28 cellular contexts compared by ENCODE assay signal in genomic region chr7:37128644-37129043, GRCh38.
A peak's percentile ranks its signal among the peaks of the same experiment; 100 is the strongest.
DNase-seq lines count a peak whose midpoint lies in the region; ATAC-seq and TF ChIP-seq lines count a peak whose summit lies in the region.
"Had no signal": no experiment of that assay in that cellular context is flagged by ENCODE, and none has a peak within 500 bp of the region (broad histone marks: within the 10 kb centered on the region; RNA-seq: fewer than 3 reads in every experiment).

No MANE protein-coding gene starts in this region.

- H3K18ac ChIP-seq in mesenchymal stem cell (ENCODE audit: low read depth in 1 of 2, low read length in 2 of 2): no peak overlapping the region

- no peak overlapping the region for H3K4me2 ChIP-seq in mesenchymal stem cell (ENCODE audit: low read length, poor library complexity, severe bottlenecking)

- peaks cover 11% of the 10 kb centered on the region for H3K4me1 Mint-ChIP-seq in CD8-positive, alpha-beta T cell (ENCODE audit: low read depth)
- H3K4me1 Mint-ChIP-seq: H9 had no signal

- in situ Hi-C loops in astrocyte of the cerebellum (cut with HindIII; ENCODE audit: low sequenced_read_pairs): no loop called here

- no peaks in the 10 kb centered on the region for H3K4me1 ChIP-seq in CD8-positive, alpha-beta T cell (ENCODE audit: insufficient read depth, low read length)
- H3K4me1 ChIP-seq in mesenchymal stem cell (ENCODE audit: control insufficient read depth, insufficient read depth, low read depth, low read length) (no peaks in the 10 kb centered on the region), prostate gland (replicated peaks) (no peaks in the 10 kb centered on the region)
- H3K4me1 ChIP-seq: Peyer's patch had no signal

- CTCF ChIA-PET in CD8-positive, alpha-beta T cell (lab: Charles Lee): interaction anchor here (0.6 kb wide), 1 partner anchor 404 kb away, joined by 5 read pairs; no protein-coding TSS in a partner anchor

- no peaks in the 10 kb centered on the region for H3K27me3 Mint-ChIP-seq in CD8-positive, alpha-beta T cell (ENCODE audit: low read depth)
- H3K27me3 Mint-ChIP-seq: natural killer cell treated with Interleukin-12 subunit alpha and Interleukin-12 subunit beta and Interleukin-15 and Interleukin-18, amount 100 ng/mL, for 72 hours; stimulated activated naive CD8-positive, alpha-beta T cell treated with anti-CD3 and anti-CD28 coated beads, Interleukin-15, amount 100 ng/mL, for 72 hours; type B pancreatic cell had no signal

- no peak overlapping the region for H3K14ac ChIP-seq in mesenchymal stem cell (ENCODE audit: low read length in 2 of 2)

- H2BK120ac ChIP-seq in mesenchymal stem cell (ENCODE audit: low read depth, low read length): no peak overlapping the region

- H3K79me1 ChIP-seq in mesenchymal stem cell (replicated peaks; ENCODE audit: low read length, poor library complexity, severe bottlenecking): no peaks in the 10 kb centered on the region

- H3K36me3 ChIP-seq in CD8-positive, alpha-beta T cell (ENCODE audit: insufficient read depth, low read length): peaks cover 19% of the 10 kb centered on the region
- no peaks in the 10 kb centered on the region for H3K36me3 ChIP-seq in mesenchymal stem cell (ENCODE audit: control insufficient read depth in 1 of 2, insufficient read depth in 2 of 2, low read depth in 1 of 2, low read length in 2 of 2)
- H3K36me3 ChIP-seq in prostate gland: no peaks in the 10 kb centered on the region
- H3K36me3 ChIP-seq: Peyer's patch, WERI-Rb-1 had no signal

- no peak overlapping the region for H2AFZ ChIP-seq in mesenchymal stem cell (ENCODE audit: low read depth, low read length)

- no peak overlapping the region for H3K4me3 ChIP-seq in CD8-positive, alpha-beta T cell (ENCODE audit: low read depth, low read length)
- H3K4me3 ChIP-seq in astrocyte of the cerebellum (ENCODE audit: low read depth, low read length) (no peak overlapping the region), mesenchymal stem cell (ENCODE audit: insufficient read depth in 1 of 2, low read depth in 1 of 2, low read length in 2 of 2) (no peak overlapping the region), prostate gland (no peak overlapping the region)
- H3K4me3 ChIP-seq: Peyer's patch, skin epidermis had no signal

- H3K9me3 Mint-ChIP-seq in CD8-positive, alpha-beta T cell: peaks cover 4% of the 10 kb centered on the region
- H3K9me3 Mint-ChIP-seq: type B pancreatic cell had no signal

- H2AK5ac ChIP-seq in mesenchymal stem cell (ENCODE audit: low read length, severe bottlenecking): no peak overlapping the region

- no peak overlapping the region for H2BK12ac ChIP-seq in mesenchymal stem cell (ENCODE audit: low read length in 2 of 2)

- intact Hi-C loops in CD8-positive, alpha-beta T cell (cut with DNase I, micrococcal nuclease): no loop called here
- intact Hi-C loops in prostate gland (cut with DNase I): no loop called here

- H3K23ac ChIP-seq in mesenchymal stem cell (ENCODE audit: low read length in 2 of 2): no peak overlapping the region

- WGBS in mesenchymal stem cell: 75% methylated on average over 2 of the region's 2 CpGs
- WGBS in prostate gland: 34% methylated on average over 2 of the region's 2 CpGs

- DNase-seq in DMS 273 (lab: John Stamatoyannopoulos, UW; ENCODE audit: unreplicated experiment) (peak; percentile 11), DMS 273 treated with DMSO at 0.1 percent for 48 hours (lab: John Stamatoyannopoulos, UW) (no peak), astrocyte of the cerebellum (ENCODE audit: low read depth) (peak; percentile 16), mesenchymal stem cell (peak; percentile 56), prostate gland (ENCODE audit: low spot score) (no peak), COR-L47 (lab: John Stamatoyannopoulos, UW) (no peak)
- no peak for DNase-seq in CD8-positive, alpha-beta T cell
- DNase-seq: activated CD8-positive, alpha-beta memory T cell treated with anti-CD3 and anti-CD28 coated beads, Interleukin-2, amount 50 U/mL, for 4 hours; activated effector memory CD4-positive, alpha-beta T cell treated with anti-CD3 and anti-CD28 coated beads, Interleukin-2, amount 50 U/mL, for 16 hours; AML-193; caudate nucleus; foreskin fibroblast; H9; Karpas-422; kidney glomerular epithelial cell; NCI-H1417 treated with DMSO at 0.1 percent for 48 hours; NCI-H226; NK-92 treated with Interleukin-12 subunit alpha and Interleukin-12 subunit beta, amount 100 ng/mL, for 24 hours; Peyer's patch; stimulated activated CD4-positive, alpha-beta T cell treated with anti-CD3 and anti-CD28 coated beads, Interleukin-4, amount 100 ng/mL, for 1 hour; stimulated activated naive CD8-positive, alpha-beta T cell treated with anti-CD3 and anti-CD28 coated beads, Interleukin-15, amount 100 ng/mL, for 72 hours; T-helper 2 cell; WERI-Rb-1 had no signal

- ATAC-seq in CD8-positive, alpha-beta T cell: no peak
- no peak for ATAC-seq in GM18909 (IDR thresholded peaks at IDR 0.05; ENCODE audit: poor library complexity, unreplicated experiment)
- ATAC-seq: natural killer cell treated with Interleukin-12 subunit alpha and Interleukin-12 subunit beta and Interleukin-15 and Interleukin-18, amount 100 ng/mL, for 72 hours; stimulated activated naive CD8-positive, alpha-beta T cell treated with anti-CD3 and anti-CD28 coated beads, Interleukin-15, amount 100 ng/mL, for 72 hours had no signal

- no peak overlapping the region for H2BK15ac ChIP-seq in mesenchymal stem cell (ENCODE audit: low read depth, poor library complexity, severe bottlenecking)

- POLR2A ChIA-PET in CD8-positive, alpha-beta T cell (lab: Charles Lee): no interaction called here

- no peaks in the 10 kb centered on the region for H3K27me3 ChIP-seq in CD8-positive, alpha-beta T cell (ENCODE audit: insufficient read depth, low read length)
- H3K27me3 ChIP-seq in mesenchymal stem cell (ENCODE audit: control insufficient read depth in 1 of 2, insufficient read depth in 1 of 2, low read length in 2 of 2) (no peaks in the 10 kb centered on the region), prostate gland (replicated peaks; ENCODE audit: insufficient read depth) (no peaks in the 10 kb centered on the region)
- H3K27me3 ChIP-seq: Peyer's patch had no signal

- H3K27ac Mint-ChIP-seq in CD8-positive, alpha-beta T cell: peak overlapping the region; percentile 49
- H3K27ac Mint-ChIP-seq: H9; natural killer cell treated with Interleukin-12 subunit alpha and Interleukin-12 subunit beta and Interleukin-15 and Interleukin-18, amount 100 ng/mL, for 72 hours; type B pancreatic cell had no signal

- no peak for TF ChIP-seq POLR2A in prostate gland (IDR thresholded peaks at IDR 0.05)

- TF ChIP-seq CTCF in CD8-positive, alpha-beta T cell (IDR thresholded peaks at IDR 0.05): no peak
- TF ChIP-seq CTCF in astrocyte of the cerebellum (IDR thresholded peaks at IDR 0.05; ENCODE audit: low read depth, low read length, missing control alignments): no peak
- TF ChIP-seq CTCF in prostate gland (IDR thresholded peaks at IDR 0.05): no peak

- H3K27ac ChIP-seq in CD8-positive, alpha-beta T cell (ENCODE audit: low read depth, low read length): no peak overlapping the region
- H3K27ac ChIP-seq in mesenchymal stem cell (ENCODE audit: low read length, poor library complexity, severe bottlenecking) (no peak overlapping the region), prostate gland (no peak overlapping the region)
- H3K27ac ChIP-seq: 22Rv1, skin epidermis, WERI-Rb-1 had no signal

- H3K36me3 Mint-ChIP-seq in CD8-positive, alpha-beta T cell: peaks cover 82% of the 10 kb centered on the region
- H3K36me3 Mint-ChIP-seq: type B pancreatic cell had no signal

- no peaks in the 10 kb centered on the region for H3K9me3 ChIP-seq in CD8-positive, alpha-beta T cell (ENCODE audit: low read length)
- H3K9me3 ChIP-seq in mesenchymal stem cell (ENCODE audit: control insufficient read depth, low read length) (no peaks in the 10 kb centered on the region), prostate gland (no peaks in the 10 kb centered on the region)
- H3K9me3 ChIP-seq: Peyer's patch had no signal

- H4K91ac ChIP-seq in mesenchymal stem cell (ENCODE audit: low read length): no peak overlapping the region

- H3K4ac ChIP-seq in mesenchymal stem cell (ENCODE audit: low read depth in 1 of 2, low read length in 2 of 2): no peak overlapping the region

- no peak overlapping the region for H3K9ac ChIP-seq in mesenchymal stem cell (ENCODE audit: low read length)

- no peak overlapping the region for H2BK5ac ChIP-seq in mesenchymal stem cell (ENCODE audit: low read depth, low read length, poor library complexity, severe bottlenecking)

- no peak overlapping the region for H3K4me3 Mint-ChIP-seq in CD8-positive, alpha-beta T cell
- H3K4me3 Mint-ChIP-seq: H9; natural killer cell treated with Interleukin-12 subunit alpha and Interleukin-12 subunit beta and Interleukin-15 and Interleukin-18, amount 100 ng/mL, for 72 hours; stimulated activated naive CD8-positive, alpha-beta T cell treated with anti-CD3 and anti-CD28 coated beads, Interleukin-15, amount 100 ng/mL, for 72 hours; type B pancreatic cell had no signal

- H4K8ac ChIP-seq in mesenchymal stem cell (ENCODE audit: low read length): no peak overlapping the region

Comparison
In these comparisons a context has a peak if more than half of its experiments do, and no peak if none do; other contexts are left out.
1. DNase-seq: peak in DMS 273 (single experiment), astrocyte of the cerebellum (single experiment) and mesenchymal stem cell (single experiment); none in DMS 273 treated with DMSO at 0.1 percent for 48 hours (single experiment), CD8-positive, alpha-beta T cell (0 of 7), prostate gland (single experiment) and COR-L47 (single experiment).